18 cellular contexts compared by ENCODE assay signal in genomic region chr6:82176616-82177015, GRCh38.
"Had no signal": no experiment of that assay in that cellular context is flagged by ENCODE, and none has a peak within 500 bp of the region (broad histone marks: within the 10 kb centered on the region; RNA-seq: fewer than 3 reads in every experiment).

No MANE protein-coding gene starts in this region.

- H3K4me1 Mint-ChIP-seq: activated naive CD4-positive, alpha-beta T cell treated with anti-CD3 and anti-CD28 coated beads, Interleukin-2, amount 10 ng/mL, durations not matched to agents 7 days and 5 days; T-cell had no signal

- DNase-seq: activated CD4-positive, alpha-beta memory T cell treated with anti-CD3 and anti-CD28 coated beads for 36 hours; activated CD8-positive, alpha-beta memory T cell treated with anti-CD3 and anti-CD28 coated beads, Interleukin-2, amount 10 ng/mL, durations not matched to agents 7 days and 5 days; activated naive CD4-positive, alpha-beta T cell treated with anti-CD3 and anti-CD28 coated beads, Interleukin-2, amount 10 ng/mL, durations not matched to agents 7 days and 5 days; activated T-cell treated with anti-CD3 and anti-CD28 coated beads, Interleukin-2, amount 50 U/mL, for 1 hour; central memory CD4-positive, alpha-beta T cell; cortex of kidney; effector CD8-positive, alpha-beta T cell; hippocampal formation; kidney; left lung; mammary epithelial cell; mucosa of descending colon; naive thymus-derived CD8-positive, alpha-beta T cell; small intestine; stimulated activated naive CD8-positive, alpha-beta T cell treated with anti-CD3 and anti-CD28 coated beads, Interleukin-15, Interleukin-2, amounts not matched to agents 100 U/mL and 50 U/mL, for 24 hours; T-cell; trophoblast cell had no signal

- H3K4me3 Mint-ChIP-seq: activated CD4-positive, alpha-beta memory T cell treated with anti-CD3 and anti-CD28 coated beads for 36 hours; activated CD8-positive, alpha-beta memory T cell treated with anti-CD3 and anti-CD28 coated beads, Interleukin-2, amount 10 ng/mL, durations not matched to agents 7 days and 5 days; activated naive CD4-positive, alpha-beta T cell treated with anti-CD3 and anti-CD28 coated beads, Interleukin-2, amount 10 ng/mL, durations not matched to agents 7 days and 5 days; naive thymus-derived CD8-positive, alpha-beta T cell; T-cell had no signal

- ATAC-seq: activated CD8-positive, alpha-beta memory T cell treated with anti-CD3 and anti-CD28 coated beads, Interleukin-2, amount 10 ng/mL, durations not matched to agents 7 days and 5 days; left lung; mucosa of descending colon; naive thymus-derived CD8-positive, alpha-beta T cell; stimulated activated naive CD8-positive, alpha-beta T cell treated with anti-CD3 and anti-CD28 coated beads, Interleukin-15, Interleukin-2, amounts not matched to agents 100 U/mL and 50 U/mL, for 24 hours; T-cell had no signal

- H3K27ac ChIP-seq: left lung, VCaP had no signal

- H3K4me1 ChIP-seq: left lung had no signal

- H3K9me3 Mint-ChIP-seq: activated CD4-positive, alpha-beta memory T cell treated with anti-CD3 and anti-CD28 coated beads for 36 hours; activated naive CD4-positive, alpha-beta T cell treated with anti-CD3 and anti-CD28 coated beads, Interleukin-2, amount 10 ng/mL, durations not matched to agents 7 days and 5 days; naive thymus-derived CD8-positive, alpha-beta T cell; T-cell had no signal

- H3K27me3 ChIP-seq: left lung had no signal

- H3K27me3 Mint-ChIP-seq: activated CD4-positive, alpha-beta memory T cell treated with anti-CD3 and anti-CD28 coated beads for 36 hours; activated CD8-positive, alpha-beta memory T cell treated with anti-CD3 and anti-CD28 coated beads, Interleukin-2, amount 10 ng/mL, durations not matched to agents 7 days and 5 days; activated naive CD4-positive, alpha-beta T cell treated with anti-CD3 and anti-CD28 coated beads, Interleukin-2, amount 10 ng/mL, durations not matched to agents 7 days and 5 days; naive thymus-derived CD8-positive, alpha-beta T cell; T-cell had no signal

- H3K4me3 ChIP-seq: left lung, mucosa of descending colon had no signal

- H3K9me3 ChIP-seq: left lung, mucosa of descending colon had no signal

- H3K27ac Mint-ChIP-seq: activated CD4-positive, alpha-beta memory T cell treated with anti-CD3 and anti-CD28 coated beads for 36 hours; activated CD8-positive, alpha-beta memory T cell treated with anti-CD3 and anti-CD28 coated beads, Interleukin-2, amount 10 ng/mL, durations not matched to agents 7 days and 5 days; activated naive CD4-positive, alpha-beta T cell treated with anti-CD3 and anti-CD28 coated beads, Interleukin-2, amount 10 ng/mL, durations not matched to agents 7 days and 5 days; T-cell had no signal
